10 cellular contexts compared by ENCODE assay signal in the genomic region with DNA sequence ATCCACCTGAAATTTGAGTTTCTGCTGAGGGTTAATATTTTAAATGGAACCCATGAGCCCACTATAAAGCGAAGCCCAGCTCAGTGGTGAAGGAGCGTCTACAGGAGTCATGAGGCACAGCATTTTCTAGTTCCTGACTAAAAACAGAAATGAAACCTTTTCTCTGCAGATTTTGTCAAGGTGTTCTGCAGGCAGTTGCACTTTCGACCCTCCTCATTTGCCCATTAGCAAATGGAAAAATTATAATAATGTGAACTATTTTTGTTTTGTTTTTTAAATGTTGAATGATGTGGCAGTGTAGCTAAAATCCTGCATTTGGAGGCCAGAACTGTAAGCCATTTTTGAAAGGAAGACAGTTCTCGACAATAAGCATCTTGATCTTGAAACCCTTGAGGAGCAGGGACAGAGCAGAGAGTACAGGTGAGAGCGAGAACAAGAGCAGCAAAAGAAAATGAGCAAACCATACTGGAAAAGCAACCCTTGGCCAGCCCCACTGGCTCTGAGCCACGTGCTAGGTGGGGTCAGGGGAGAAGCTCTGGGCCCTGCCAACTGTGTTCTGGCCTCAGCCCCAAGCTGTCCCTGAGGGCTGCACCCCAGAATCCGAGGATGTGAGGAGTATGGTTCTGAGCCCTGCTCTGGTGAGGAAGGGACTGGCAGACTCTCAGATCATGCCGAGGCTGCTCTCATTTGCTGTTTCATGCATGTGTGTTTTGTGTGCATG. TPM values are rescaled to one million over a fixed set of nuclear protein-coding genes. Genes with fewer than 3 reads are reported as not detected.
DNase-seq lines count a peak whose midpoint lies in the region; ATAC-seq, FAIRE-seq and TF ChIP-seq lines count a peak whose summit lies in the region.
"Had no signal": no experiment of that assay in that cellular context is flagged by ENCODE, and none has a peak within 500 bp of the region (broad histone marks: within the 10 kb centered on the region; RNA-seq: fewer than 3 reads in every experiment).

No MANE protein-coding gene starts in this region.

- peaks cover 4% of the 10 kb centered on the region for H4K20me1 ChIP-seq in neural progenitor cell (ENCODE audit: low read depth)

- POLR2A ChIA-PET in MCF 10A (lab: Yijun Ruan, JAX): interaction anchor here (0.6 to 0.7 kb wide), 2 partner anchors 16 to 711 kb away, joined by 3 read pairs; no protein-coding TSS in a partner anchor

- ATAC-seq in GM21529 (IDR thresholded peaks at IDR 0.05; ENCODE audit: unreplicated experiment) (peak; percentile 73), HG03432 (IDR thresholded peaks at IDR 0.05; ENCODE audit: unreplicated experiment) (peak; percentile 77)

- H3K27ac ChIP-seq in neural progenitor cell: no peak overlapping the region

- no peak overlapping the region for H3K4me3 ChIP-seq in neural progenitor cell

- H2AFZ ChIP-seq in neural progenitor cell (replicated peaks): no peak overlapping the region

- peak overlapping the region; percentile 82 for H3K27ac Mint-ChIP-seq in activated CD4-positive, alpha-beta T cell treated with anti-CD3 and anti-CD28 coated beads, Interleukin-2, amount 10 ng/mL, durations not matched to agents 24 days and 14 days
- H3K27ac Mint-ChIP-seq in neural progenitor cell (peak overlapping the region; percentile 57), MCF 10A (ENCODE audit: low read depth, unreplicated experiment) (no peak overlapping the region)

- no peak for DNase-seq in activated CD4-positive, alpha-beta T cell treated with anti-CD3 and anti-CD28 coated beads, Interleukin-2, amount 10 ng/mL, durations not matched to agents 24 days and 14 days
- DNase-seq in activated CD4-positive, alpha-beta T cell treated with anti-CD3 and anti-CD28 coated beads, Interleukin-2, amount 50 U/mL, for 4 hours: no peak
- DNase-seq in neural progenitor cell (ENCODE audit: low spot score) (no peak), RCC 7860 (ENCODE audit: low spot score) (no peak), MCF 10A (ENCODE audit: unreplicated experiment) (no peak), pons (ENCODE audit: low spot score) (no peak)
- DNase-seq: NCI-H187 had no signal

- FAIRE-seq in RCC 7860 (lab: Jason Lieb, UNC): no peak
- FAIRE-seq: A204.1 had no signal

- TF ChIP-seq CTCF in neural progenitor cell (IDR thresholded peaks at IDR 0.05): no peak
- no peak for TF ChIP-seq CTCF in MCF 10A (IDR thresholded peaks at IDR 0.05; ENCODE audit: unreplicated experiment)

- H3K4me1 Mint-ChIP-seq in activated CD4-positive, alpha-beta T cell treated with anti-CD3 and anti-CD28 coated beads, Interleukin-2, amount 10 ng/mL, durations not matched to agents 24 days and 14 days: peaks cover 16% of the 10 kb centered on the region
- H3K4me1 Mint-ChIP-seq in neural progenitor cell (peaks cover 24% of the 10 kb centered on the region), MCF 10A (ENCODE audit: insufficient read depth, unreplicated experiment) (peaks cover 11% of the 10 kb centered on the region)

- peaks cover 11% of the 10 kb centered on the region for H3F3A ChIP-seq in neural progenitor cell (ENCODE audit: low read depth)

- H3K79me2 ChIP-seq in neural progenitor cell (ENCODE audit: low read depth): no peaks in the 10 kb centered on the region

- no peak overlapping the region for H3K9ac ChIP-seq in neural progenitor cell

- intact Hi-C loops in activated CD4-positive, alpha-beta T cell treated with anti-CD3 and anti-CD28 coated beads, Interleukin-2, amount 10 ng/mL, durations not matched to agents 24 days and 14 days (cut with micrococcal nuclease): no loop called here
- intact Hi-C loops in MCF 10A (cut with micrococcal nuclease): no loop called here

- H3K36me3 Mint-ChIP-seq in activated CD4-positive, alpha-beta T cell treated with anti-CD3 and anti-CD28 coated beads, Interleukin-2, amount 10 ng/mL, durations not matched to agents 24 days and 14 days (ENCODE audit: low read depth): no peaks in the 10 kb centered on the region
- H3K36me3 Mint-ChIP-seq in neural progenitor cell (no peaks in the 10 kb centered on the region), MCF 10A (ENCODE audit: insufficient read depth, unreplicated experiment) (no peaks in the 10 kb centered on the region)

- H3K27me3 Mint-ChIP-seq in activated CD4-positive, alpha-beta T cell treated with anti-CD3 and anti-CD28 coated beads, Interleukin-2, amount 10 ng/mL, durations not matched to agents 24 days and 14 days: no peaks in the 10 kb centered on the region
- H3K27me3 Mint-ChIP-seq in neural progenitor cell (ENCODE audit: insufficient read depth, low read depth) (peaks cover 2% of the 10 kb centered on the region), MCF 10A (ENCODE audit: insufficient read depth, unreplicated experiment) (no peaks in the 10 kb centered on the region)

- no peaks in the 10 kb centered on the region for H3K36me3 ChIP-seq in neural progenitor cell

- H3K9me3 Mint-ChIP-seq in activated CD4-positive, alpha-beta T cell treated with anti-CD3 and anti-CD28 coated beads, Interleukin-2, amount 10 ng/mL, durations not matched to agents 24 days and 14 days: no peaks in the 10 kb centered on the region
- H3K9me3 Mint-ChIP-seq in neural progenitor cell (no peaks in the 10 kb centered on the region), MCF 10A (ENCODE audit: unreplicated experiment) (no peaks in the 10 kb centered on the region)

- no peaks in the 10 kb centered on the region for H3K9me3 ChIP-seq in neural progenitor cell (ENCODE audit: low read depth)

- peaks cover 16% of the 10 kb centered on the region for H3K4me1 ChIP-seq in neural progenitor cell

- peak overlapping the region; percentile 33 for H3K4me3 Mint-ChIP-seq in activated CD4-positive, alpha-beta T cell treated with anti-CD3 and anti-CD28 coated beads, Interleukin-2, amount 10 ng/mL, durations not matched to agents 24 days and 14 days
- no peak overlapping the region for H3K4me3 Mint-ChIP-seq in neural progenitor cell
- H3K4me3 Mint-ChIP-seq in MCF 10A (ENCODE audit: unreplicated experiment): no peak overlapping the region

- H3K4me2 ChIP-seq in neural progenitor cell: no peak overlapping the region

- CTCF ChIA-PET in MCF 10A (lab: Yijun Ruan, JAX): interaction anchor here (0.6 to 5.7 kb wide), 10 partner anchors 9 to 1277 kb away, joined by 3 to 40 read pairs (median 6); no protein-coding TSS in a partner anchor

- H3K27me3 ChIP-seq in neural progenitor cell: no peaks in the 10 kb centered on the region

- no TSS peak for BruUV-seq in MCF 10A (replicated peaks; lab: Mats Ljungman, UMichigan)

RNA-seq across cellular contexts. Expression of a gene that starts 26.4 kb away (rescaled TPM):
- 60.1 and 67.5 TPM in 2 replicates for total RNA-seq in activated CD4-positive, alpha-beta T cell treated with anti-CD3 and anti-CD28 coated beads, Interleukin-2, amount 10 ng/mL, durations not matched to agents 24 days and 14 days
- 196 and 267 TPM in 2 replicates for total RNA-seq in neural progenitor cell (ENCODE audit: low replicate concordance)
- total RNA-seq in MCF 10A (2022): 249 and 274 TPM in 2 replicates
